1 cellular context compared by ENCODE assay signal in the genomic region with DNA sequence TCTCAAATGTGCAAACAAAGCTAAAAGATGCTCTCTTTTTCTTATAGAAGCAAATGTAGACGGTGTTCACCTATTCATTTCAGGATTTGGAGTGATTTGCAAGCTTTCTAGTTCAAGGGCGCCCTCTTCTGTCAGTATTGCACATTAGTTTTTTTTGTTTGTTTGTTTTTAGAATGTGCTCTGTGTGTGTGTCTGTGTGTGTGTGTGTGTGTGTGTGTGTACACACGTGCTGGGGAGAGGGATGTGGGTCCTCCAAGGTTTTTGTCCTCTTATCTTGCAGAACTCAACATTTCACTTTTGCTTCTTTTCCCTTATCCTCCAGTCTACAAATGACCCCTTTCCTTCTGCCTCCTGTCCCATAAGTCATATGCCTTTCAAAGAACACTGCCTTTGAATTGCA.
TF ChIP-seq lines count a peak whose summit lies in the region.

No MANE protein-coding gene starts in this region.

TF ChIP-seq in H1, 55 proteins besides CTCF, POLR2A, EP300 and RAD21:
- TF ChIP-seq SUZ12 (IDR thresholded peaks at IDR 0.05; ENCODE audit: low read length) (no peak), SIN3A (conservative IDR thresholded peaks at IDR 0.05 in 1 of 2, IDR thresholded peaks at IDR 0.05 in 1 of 2; ENCODE audit: low read depth in 1 of 2, low read length in 2 of 2) (0 out of 4 replicates have a peak, but pooled peaks of 1 of the 2 experiments have one; percentile 50), TEAD4 (IDR thresholded peaks at IDR 0.05; ENCODE audit: low read depth, low read length) (0 out of 2 replicates have a peak, but pooled peaks have one; percentile 14), CREB1 (IDR thresholded peaks at IDR 0.05) (peak; percentile 39; the same call in 1 of the 2 replicates)
- TF ChIP-seq, protein P1, sequence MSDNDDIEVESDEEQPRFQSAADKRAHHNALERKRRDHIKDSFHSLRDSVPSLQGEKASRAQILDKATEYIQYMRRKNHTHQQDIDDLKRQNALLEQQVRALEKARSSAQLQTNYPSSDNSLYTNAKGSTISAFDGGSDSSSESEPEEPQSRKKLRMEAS (IDR thresholded peaks at IDR 0.05): peak; percentile 75
